Comparison of ENCODE assay signal across 19 cellular contexts in the genomic region with DNA sequence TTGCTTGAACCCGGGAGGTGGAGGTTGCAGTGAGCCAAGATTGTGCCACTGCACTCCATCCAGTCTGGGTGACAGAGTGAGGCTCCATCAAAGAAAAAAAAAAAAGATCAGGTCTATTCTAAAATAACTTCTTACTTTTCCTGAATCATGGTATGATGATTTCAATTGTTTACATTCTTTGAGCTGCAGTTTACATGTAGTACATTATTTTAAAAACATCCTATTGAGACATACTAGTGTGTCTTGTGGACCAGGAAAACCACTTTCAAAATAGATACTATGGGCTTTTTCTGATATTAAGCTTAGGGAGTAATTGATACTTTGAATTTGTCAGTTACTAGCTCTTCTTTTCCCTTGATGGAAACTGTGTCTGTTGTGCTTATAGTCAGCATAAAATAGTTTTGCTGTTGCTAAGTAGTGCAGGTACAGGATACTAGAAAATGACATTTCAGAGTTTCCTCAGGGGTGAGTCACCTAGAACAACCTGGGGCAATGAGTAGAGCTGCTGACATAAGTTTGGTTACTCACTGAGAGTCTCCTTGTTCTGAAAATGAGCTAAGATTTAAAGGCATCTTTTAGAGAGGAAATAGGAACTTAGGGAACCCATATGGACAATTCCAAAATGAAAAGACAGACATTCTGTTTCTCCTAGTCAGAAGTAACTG. TPM values are rescaled to one million over a fixed set of nuclear protein-coding genes. Genes with fewer than 3 reads are reported as not detected.
DNase-seq lines count a peak whose midpoint lies in the region; ATAC-seq, FAIRE-seq and TF ChIP-seq lines count a peak whose summit lies in the region.
"Had no signal": no experiment of that assay in that cellular context is flagged by ENCODE, and none has a peak within 500 bp of the region (broad histone marks: within the 10 kb centered on the region; RNA-seq: fewer than 3 reads in every experiment).

No MANE protein-coding gene starts in this region.

- peaks cover 11% of the 10 kb centered on the region for H3K27me3 Mint-ChIP-seq in activated T-cell treated with anti-CD3 and anti-CD28 coated beads, Interleukin-2, amount 50 U/mL, for 72 hours (ENCODE audit: low read depth)
- peaks cover 0 to 6% of the 10 kb centered on the region in 2 donors for H3K27me3 Mint-ChIP-seq in stimulated activated naive B cell treated with anti-CD40 and anti-IgM and Interleukin-4, amounts not matched to agents 10 μg/mL and 1 μg/mL and 100 μg/mL, for 72 hours
- H3K27me3 Mint-ChIP-seq: stimulated activated memory B cell treated with anti-CD40 and anti-IgM and Interleukin-4, amounts not matched to agents 10 μg/mL and 1 μg/mL and 100 μg/mL, for 72 hours had no signal

- no peaks in the 10 kb centered on the region for H3K9me3 Mint-ChIP-seq in activated T-cell treated with anti-CD3 and anti-CD28 coated beads, Interleukin-2, amount 50 U/mL, for 72 hours
- peaks cover 0 to 2% of the 10 kb centered on the region in 2 donors for H3K9me3 Mint-ChIP-seq in stimulated activated naive B cell treated with anti-CD40 and anti-IgM and Interleukin-4, amounts not matched to agents 10 μg/mL and 1 μg/mL and 100 μg/mL, for 72 hours
- H3K9me3 Mint-ChIP-seq: CD8-positive, alpha-beta memory T cell; GM23338; naive thymus-derived CD8-positive, alpha-beta T cell; stimulated activated memory B cell treated with anti-CD40 and anti-IgM and Interleukin-4, amounts not matched to agents 10 μg/mL and 1 μg/mL and 100 μg/mL, for 72 hours; T-helper 2 cell treated with Interferon-gamma antibody and Interleukin-4, amounts not matched to agents 5 μg/mL and 100 μg/mL, for 36 hours had no signal

- H3K4me3 ChIP-seq in fibroblast of mammary gland (ENCODE audit: control insufficient read depth, low read depth, low read length), result no peak overlapping the region
- H3K4me3 ChIP-seq: GM12878, GM23338, lower lobe of right lung had no signal

- peaks cover 11% of the 10 kb centered on the region for H3K4me1 Mint-ChIP-seq in activated T-cell treated with anti-CD3 and anti-CD28 coated beads, Interleukin-2, amount 50 U/mL, for 72 hours (ENCODE audit: low read depth)
- H3K4me1 Mint-ChIP-seq in stimulated activated naive B cell treated with anti-CD40 and anti-IgM and Interleukin-4, amounts not matched to agents 10 μg/mL and 1 μg/mL and 100 μg/mL, for 72 hours, result no peaks in the 10 kb centered on the region
- H3K4me1 Mint-ChIP-seq: CD8-positive, alpha-beta memory T cell; GM23338; naive thymus-derived CD8-positive, alpha-beta T cell; stimulated activated memory B cell treated with anti-CD40 and anti-IgM and Interleukin-4, amounts not matched to agents 10 μg/mL and 1 μg/mL and 100 μg/mL, for 72 hours had no signal

- peak overlapping the region in 1 of 2 donors; percentile 41 for H3K4me3 Mint-ChIP-seq in activated T-cell treated with anti-CD3 and anti-CD28 coated beads, Interleukin-2, amount 50 U/mL, for 72 hours
- no peak overlapping the region for H3K4me3 Mint-ChIP-seq in stimulated activated naive B cell treated with anti-CD40 and anti-IgM and Interleukin-4, amounts not matched to agents 10 μg/mL and 1 μg/mL and 100 μg/mL, for 72 hours
- H3K4me3 Mint-ChIP-seq: CD8-positive, alpha-beta memory T cell; GM23338; naive thymus-derived CD8-positive, alpha-beta T cell; stimulated activated memory B cell treated with anti-CD40 and anti-IgM and Interleukin-4, amounts not matched to agents 10 μg/mL and 1 μg/mL and 100 μg/mL, for 72 hours; T-helper 2 cell treated with Interferon-gamma antibody and Interleukin-4, amounts not matched to agents 5 μg/mL and 100 μg/mL, for 36 hours had no signal

- peak in 1 of 2 donors; percentile 9 for DNase-seq in activated T-cell treated with anti-CD3 and anti-CD28 coated beads, Interleukin-2, amount 50 U/mL, for 72 hours
- DNase-seq in activated T-cell treated with anti-CD3 and anti-CD28 coated beads for 4 hours (no peak), RCC 7860 (ENCODE audit: low spot score) (peak; percentile 4), fibroblast of mammary gland (ENCODE audit: low read depth) (peak; percentile 24)
- no peak for DNase-seq in stimulated activated naive CD8-positive, alpha-beta T cell treated with anti-CD3 and anti-CD28 coated beads, Interleukin-15, Interleukin-2, amounts not matched to agents 100 U/mL and 50 U/mL, for 24 hours
- no peak for DNase-seq in activated CD8-positive, alpha-beta memory T cell treated with anti-CD3 and anti-CD28 coated beads for 24 hours
- DNase-seq in stimulated activated naive B cell treated with anti-CD40 and anti-IgM and Interleukin-4, amounts not matched to agents 10 μg/mL and 1 μg/mL and 100 μg/mL, for 72 hours, result no peak
- DNase-seq: activated CD4-positive, alpha-beta T cell treated with anti-CD3 and anti-CD28 coated beads for 1 hour; CD8-positive, alpha-beta memory T cell; lower lobe of right lung; naive thymus-derived CD8-positive, alpha-beta T cell; NCI-H1436; SIG-M5 had no signal

- FAIRE-seq in RCC 7860 (lab: Jason Lieb, UNC), result no peak
- FAIRE-seq: GM12878 had no signal

- no peak for TF ChIP-seq CTCF in fibroblast of mammary gland (conservative IDR thresholded peaks at IDR 0.05; ENCODE audit: control insufficient read depth, insufficient read depth, low read depth, low read length)

- H3K27ac Mint-ChIP-seq in activated T-cell treated with anti-CD3 and anti-CD28 coated beads, Interleukin-2, amount 50 U/mL, for 72 hours, result peak overlapping the region; percentile 36
- H3K27ac Mint-ChIP-seq in stimulated activated naive B cell treated with anti-CD40 and anti-IgM and Interleukin-4, amounts not matched to agents 10 μg/mL and 1 μg/mL and 100 μg/mL, for 72 hours, result no peak overlapping the region
- H3K27ac Mint-ChIP-seq: CD8-positive, alpha-beta memory T cell; GM23338; naive thymus-derived CD8-positive, alpha-beta T cell; stimulated activated memory B cell treated with anti-CD40 and anti-IgM and Interleukin-4, amounts not matched to agents 10 μg/mL and 1 μg/mL and 100 μg/mL, for 72 hours; T-helper 2 cell treated with Interferon-gamma antibody and Interleukin-4, amounts not matched to agents 5 μg/mL and 100 μg/mL, for 36 hours had no signal

- ATAC-seq in activated T-cell treated with anti-CD3 and anti-CD28 coated beads, Interleukin-2, amount 50 U/mL, for 72 hours (replicated peaks in 1 of 2), result peak; percentile 95 to 99
- ATAC-seq in stimulated activated naive CD8-positive, alpha-beta T cell treated with anti-CD3 and anti-CD28 coated beads, Interleukin-15, Interleukin-2, amounts not matched to agents 100 U/mL and 50 U/mL, for 24 hours, result peak; percentile 79
- no peak for ATAC-seq in GM18873 (IDR thresholded peaks at IDR 0.05; ENCODE audit: low FRiP score, unreplicated experiment)
- ATAC-seq in stimulated activated naive B cell treated with anti-CD40 and anti-IgM and Interleukin-4, amounts not matched to agents 10 μg/mL and 1 μg/mL and 100 μg/mL, for 72 hours (replicated peaks), result no peak
- ATAC-seq: GM12878; GM23338; lower lobe of right lung; naive thymus-derived CD8-positive, alpha-beta T cell; stimulated activated memory B cell treated with anti-CD40 and anti-IgM and Interleukin-4, amounts not matched to agents 10 μg/mL and 1 μg/mL and 100 μg/mL, for 72 hours had no signal

- no peaks in the 10 kb centered on the region for H3K36me3 Mint-ChIP-seq in activated T-cell treated with anti-CD3 and anti-CD28 coated beads, Interleukin-2, amount 50 U/mL, for 72 hours (ENCODE audit: insufficient read depth in 2 of 2)
- H3K36me3 Mint-ChIP-seq in stimulated activated naive B cell treated with anti-CD40 and anti-IgM and Interleukin-4, amounts not matched to agents 10 μg/mL and 1 μg/mL and 100 μg/mL, for 72 hours, result no peaks in the 10 kb centered on the region
- H3K36me3 Mint-ChIP-seq: CD8-positive, alpha-beta memory T cell; naive thymus-derived CD8-positive, alpha-beta T cell; stimulated activated memory B cell treated with anti-CD40 and anti-IgM and Interleukin-4, amounts not matched to agents 10 μg/mL and 1 μg/mL and 100 μg/mL, for 72 hours had no signal

RNA-seq across cellular contexts. Expression of a gene that starts 53.2 kb away (rescaled TPM):
- total RNA-seq in activated T-cell treated with anti-CD3 and anti-CD28 coated beads, Interleukin-2, amount 50 U/mL, for 72 hours, result not detected
- total RNA-seq: CD8-positive, alpha-beta memory T cell; G401; GM12878; GM23338; lower lobe of right lung; naive thymus-derived CD8-positive, alpha-beta T cell had no signal

Comparison
In these comparisons a context has a peak if more than half of its experiments do, and no peak if none do; other contexts are left out.
1. ATAC-seq: peak in activated T-cell treated with anti-CD3 and anti-CD28 coated beads, Interleukin-2, amount 50 U/mL, for 72 hours (2 of 2) and stimulated activated naive CD8-positive, alpha-beta T cell treated with anti-CD3 and anti-CD28 coated beads, Interleukin-15, Interleukin-2, amounts not matched to agents 100 U/mL and 50 U/mL, for 24 hours (single experiment); none in GM18873 (single experiment) and stimulated activated naive B cell treated with anti-CD40 and anti-IgM and Interleukin-4, amounts not matched to agents 10 μg/mL and 1 μg/mL and 100 μg/mL, for 72 hours (0 of 2).
2. DNase-seq: peak in RCC 7860 (single experiment) and fibroblast of mammary gland (single experiment); none in activated T-cell treated with anti-CD3 and anti-CD28 coated beads for 4 hours (single experiment), stimulated activated naive CD8-positive, alpha-beta T cell treated with anti-CD3 and anti-CD28 coated beads, Interleukin-15, Interleukin-2, amounts not matched to agents 100 U/mL and 50 U/mL, for 24 hours (single experiment), activated CD8-positive, alpha-beta memory T cell treated with anti-CD3 and anti-CD28 coated beads for 24 hours (single experiment) and stimulated activated naive B cell treated with anti-CD40 and anti-IgM and Interleukin-4, amounts not matched to agents 10 μg/mL and 1 μg/mL and 100 μg/mL, for 72 hours (single experiment).